ENCODE assay signal across 10 cellular contexts in the genomic region with DNA sequence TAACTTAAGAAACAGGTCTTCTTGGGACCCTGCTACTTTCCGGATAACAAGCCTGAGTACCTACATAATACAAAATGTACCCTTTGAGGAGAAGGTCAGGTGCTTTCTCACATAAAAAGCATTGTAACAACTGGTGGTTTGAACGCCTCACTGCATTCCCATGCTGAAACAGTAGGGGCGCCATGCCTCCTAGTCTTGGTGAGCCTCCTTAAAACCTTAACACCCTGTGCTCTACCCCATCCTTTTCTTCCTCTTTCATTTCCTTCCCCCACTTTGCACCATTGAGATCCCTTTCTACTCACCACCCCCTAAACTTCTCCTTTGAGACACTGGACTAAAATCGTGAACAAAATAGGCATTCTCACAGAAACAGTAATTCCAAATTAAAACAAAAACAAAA.
DNase-seq lines count a peak whose midpoint lies in the region; TF ChIP-seq lines count a peak whose summit lies in the region.
"Had no signal": no experiment of that assay in that cellular context is flagged by ENCODE, and none has a peak within 500 bp of the region (broad histone marks: within the 10 kb centered on the region; RNA-seq: fewer than 3 reads in every experiment).

No MANE protein-coding gene starts in this region.

- H3K36me3 Mint-ChIP-seq in osteocyte (ENCODE audit: unreplicated experiment) = peaks cover 3% of the 10 kb centered on the region

- H3K4me3 ChIP-seq in cardiac fibroblast (replicated peaks in 1 of 2; ENCODE audit: low read depth in 2 of 2, low read length in 2 of 2) = no peak overlapping the region
- H3K4me3 ChIP-seq in suprapubic skin = no peak overlapping the region
- H3K4me3 ChIP-seq in sigmoid colon = no peak overlapping the region

- DNase-seq in SIG-M5 treated with dmso at 0.1 percent for 504 hours (lab: John Stamatoyannopoulos, UW; ENCODE audit: unreplicated experiment) (peak; percentile 2), SIG-M5 (lab: John Stamatoyannopoulos, UW) (no peak), LoVo (ENCODE audit: low spot score) (peak; percentile 32), cardiac fibroblast (ENCODE audit: low read depth in 2 of 2) (no peak), osteocyte (ENCODE audit: extremely low spot score, unreplicated experiment) (no peak), suprapubic skin (ENCODE audit: low spot score in 2 of 2) (no peak), sigmoid colon (no peak)
- no peak for DNase-seq in activated CD4-positive, CD25-positive, alpha-beta regulatory T cell (lab: John Stamatoyannopoulos, UW)
- DNase-seq: NCI-H146, nucleus accumbens had no signal

- no peaks in the 10 kb centered on the region for H3K27me3 ChIP-seq in suprapubic skin
- H3K27me3 ChIP-seq in sigmoid colon = no peaks in the 10 kb centered on the region

- H3K36me3 ChIP-seq in suprapubic skin (no peaks in the 10 kb centered on the region), sigmoid colon (no peaks in the 10 kb centered on the region)

- H3K27ac ChIP-seq in suprapubic skin (no peak overlapping the region), sigmoid colon (no peak overlapping the region)

- H3K4me1 Mint-ChIP-seq in osteocyte (ENCODE audit: unreplicated experiment) = peaks cover 37% of the 10 kb centered on the region

- no peaks in the 10 kb centered on the region for H3K9me3 Mint-ChIP-seq in osteocyte (ENCODE audit: unreplicated experiment)

- H3K4me1 ChIP-seq in suprapubic skin (no peaks in the 10 kb centered on the region), sigmoid colon (no peaks in the 10 kb centered on the region)

- H3K9me3 ChIP-seq in suprapubic skin (no peaks in the 10 kb centered on the region), sigmoid colon (no peaks in the 10 kb centered on the region)

- intact Hi-C loops in sigmoid colon (cut with DNase I) = no loop called here

- WGBS in suprapubic skin = 53% methylated on average over 4 of the region's 4 CpGs
- 55 to 62% methylated on average over 4 of the region's 4 CpGs for WGBS in sigmoid colon, 2 donors

- TF ChIP-seq EP300 in suprapubic skin (IDR thresholded peaks at IDR 0.05) (no peak), sigmoid colon (IDR thresholded peaks at IDR 0.05) (no peak)

- TF ChIP-seq POLR2A in suprapubic skin (IDR thresholded peaks at IDR 0.05) = no peak
- TF ChIP-seq POLR2A in sigmoid colon (IDR thresholded peaks at IDR 0.05) = no peak

- H3K27me3 Mint-ChIP-seq in osteocyte (ENCODE audit: unreplicated experiment) = no peaks in the 10 kb centered on the region

- H3K4me3 Mint-ChIP-seq in osteocyte (ENCODE audit: unreplicated experiment) = no peak overlapping the region

- H3K27ac Mint-ChIP-seq in osteocyte (ENCODE audit: unreplicated experiment) = no peak overlapping the region

- TF ChIP-seq CTCF in cardiac fibroblast (IDR thresholded peaks at IDR 0.05; ENCODE audit: low read depth, low read length) (peak; percentile 59), osteocyte (IDR thresholded peaks at IDR 0.05) (peak; percentile 39), suprapubic skin (IDR thresholded peaks at IDR 0.05) (no peak), sigmoid colon (IDR thresholded peaks at IDR 0.05) (peak in 1 of 4 experiments; percentile 10)

Comparison
In these comparisons a context has a peak if more than half of its experiments do, and no peak if none do; other contexts are left out.
1. DNase-seq: peak in SIG-M5 treated with dmso at 0.1 percent for 504 hours (single experiment) and LoVo (single experiment); none in SIG-M5 (single experiment), cardiac fibroblast (0 of 2), osteocyte (single experiment), suprapubic skin (0 of 2), sigmoid colon (single experiment) and activated CD4-positive, CD25-positive, alpha-beta regulatory T cell (0 of 4).
2. CTCF ChIP-seq: peak in cardiac fibroblast (single experiment) and osteocyte (single experiment); none in suprapubic skin (0 of 2).